In the genomic region with DNA sequence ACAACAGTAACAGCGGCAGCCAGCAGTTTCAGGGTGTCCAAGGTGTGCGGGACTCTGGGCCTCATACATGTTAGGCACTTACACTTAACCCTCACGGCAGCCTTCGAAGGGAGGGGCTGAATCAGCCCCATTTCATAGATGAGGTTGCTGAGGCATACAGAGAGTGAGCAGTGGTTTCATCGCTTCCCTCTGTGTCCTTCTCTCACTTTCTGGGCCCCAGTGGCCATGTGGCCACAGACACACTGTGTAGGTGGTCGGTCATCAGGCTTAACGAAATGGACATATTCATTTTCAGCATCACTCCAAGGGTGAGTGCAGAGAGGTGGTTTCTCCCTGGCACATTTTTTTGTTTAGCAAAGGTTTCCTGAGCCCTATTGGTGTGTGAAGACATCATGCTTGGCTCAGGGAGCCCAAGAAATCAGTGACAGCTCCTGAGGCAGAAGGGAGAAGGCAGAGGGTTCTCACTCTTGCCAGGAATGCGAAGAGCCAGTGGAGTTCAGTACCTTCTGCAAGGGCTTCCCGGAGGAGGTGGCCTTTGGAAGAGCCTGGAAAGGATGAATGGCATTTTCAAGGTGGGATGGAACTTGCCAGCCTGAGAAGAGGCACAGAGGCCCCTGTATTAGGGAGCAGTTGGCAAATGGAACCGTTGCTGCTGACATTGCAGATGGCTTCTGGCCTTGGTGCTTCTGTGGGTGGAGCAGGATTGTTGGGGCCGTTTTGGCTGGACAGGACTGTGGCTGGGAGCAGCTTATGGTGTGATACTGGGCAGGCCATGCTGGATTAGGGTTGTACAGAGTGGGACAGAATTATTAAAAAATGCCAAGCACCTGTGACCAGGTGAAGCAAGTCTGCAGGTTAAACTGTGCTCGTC, we compare ENCODE assay signal across 8 cellular contexts.
DNase-seq lines count a peak whose midpoint lies in the region; ATAC-seq, FAIRE-seq and TF ChIP-seq lines count a peak whose summit lies in the region.

No MANE protein-coding gene starts in this region.

- DNase-seq in CD1c-positive myeloid dendritic cell (ENCODE audit: extremely low spot score) (peak; percentile 84), adrenal gland (peak in 1 of 7 donors; percentile 44), frontal cortex (ENCODE audit: low spot score in 2 of 2) (no peak), GOT3 (lab: John Stamatoyannopoulos, UW) (no peak)
- no peak for DNase-seq in effector CD4-positive, alpha-beta T cell

- 66 to 84% (median 71%) methylated on average over 9 to 12 of the region's 12 CpGs for WGBS in adrenal gland, 4 donors

- ATAC-seq in GM19372 (IDR thresholded peaks at IDR 0.05; ENCODE audit: low read depth, unreplicated experiment) (peak; percentile 65), HG03378 (IDR thresholded peaks at IDR 0.05; ENCODE audit: unreplicated experiment) (peak; percentile 68)

- H3K27ac ChIP-seq in adrenal gland (peak overlapping the region in 4 of 5 donors; percentile 1 to 81 (median 54)), skin epidermis (peak overlapping the region in 20 of 21 experiments; percentile 46 to 95 (median 80))

- H3K27me3 ChIP-seq in adrenal gland: no peaks in the 10 kb centered on the region

- no peak for TF ChIP-seq CTCF in adrenal gland (IDR thresholded peaks at IDR 0.05)

- no peak overlapping the region for H3K4me3 ChIP-seq in adrenal gland
- no peak overlapping the region for H3K4me3 ChIP-seq in skin epidermis

- peaks cover 9 to 50% of the 10 kb centered on the region in 2 donors for H3K4me1 ChIP-seq in adrenal gland (replicated peaks in 1 of 2)

- no peak for FAIRE-seq in frontal cortex (lab: Jason Lieb, UNC)

- TF ChIP-seq POLR2A in adrenal gland (IDR thresholded peaks at IDR 0.05): no peak

- intact Hi-C loops in adrenal gland (cut with DNase I): no loop called here

- H3K9me3 ChIP-seq in adrenal gland (replicated peaks in 1 of 3): no peaks in the 10 kb centered on the region

- H3K36me3 ChIP-seq in adrenal gland (replicated peaks in 1 of 2): peaks cover 0 to 22% of the 10 kb centered on the region in 2 donors
